33 cellular contexts compared by ENCODE assay signal in the genomic region with DNA sequence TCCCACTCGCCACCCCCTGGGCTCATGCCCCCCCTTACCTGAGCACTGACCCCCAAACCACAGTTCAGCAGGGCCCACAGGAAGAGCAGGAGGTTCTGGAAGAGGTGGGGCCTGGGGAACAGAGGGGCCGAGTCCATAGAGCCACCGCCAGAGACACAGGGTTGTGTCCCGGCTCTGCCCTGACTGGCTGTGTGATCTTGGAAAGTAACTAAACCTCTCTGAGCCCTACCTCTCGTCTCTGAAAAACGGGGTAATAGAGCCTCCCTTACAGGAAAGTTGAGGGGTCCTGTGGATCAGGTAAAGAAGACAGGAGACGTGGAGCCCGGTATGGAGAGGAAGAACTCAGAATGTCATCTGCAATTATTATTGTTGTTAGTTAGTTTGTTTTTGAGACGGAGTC. TPM values are rescaled to one million over a fixed set of nuclear protein-coding genes. Genes with fewer than 3 reads are reported as not detected.
DNase-seq lines count a peak whose midpoint lies in the region; ATAC-seq and TF ChIP-seq lines count a peak whose summit lies in the region.
"Had no signal": no experiment of that assay in that cellular context is flagged by ENCODE, and none has a peak within 500 bp of the region (broad histone marks: within the 10 kb centered on the region; RNA-seq: fewer than 3 reads in every experiment).

No MANE protein-coding gene starts in this region.

- H3K9me3 ChIP-seq in mesenchymal stem cell (ENCODE audit: control insufficient read depth, low read length) (no peaks in the 10 kb centered on the region), smooth muscle cell (replicated peaks; ENCODE audit: low read depth) (no peaks in the 10 kb centered on the region)
- H3K9me3 ChIP-seq: left lung, suprapubic skin had no signal

- no peaks in the 10 kb centered on the region for H3K9me3 Mint-ChIP-seq in activated naive CD4-positive, alpha-beta T cell treated with anti-CD3 and anti-CD28 coated beads, Interleukin-2, amount 50 U/mL, for 24 hours
- H3K9me3 Mint-ChIP-seq in activated T-helper 2 cell treated with anti-CD3 and anti-CD28 coated beads, Interferon-gamma antibody, Interleukin-2, Interleukin-4, amounts not matched to agents 10 μg/mL and 5 μg/mL and 100 μg/mL, durations not matched to agents 14 hours and 24 hours and 36 hours, result no peaks in the 10 kb centered on the region
- H3K9me3 Mint-ChIP-seq: activated CD4-positive, alpha-beta memory T cell treated with anti-CD3 and anti-CD28 coated beads for 36 hours; activated naive CD4-positive, alpha-beta T cell treated with anti-CD3 and anti-CD28 coated beads for 36 hours had no signal

- peak overlapping the region in 1 of 2 experiments; percentile 23 for H3K14ac ChIP-seq in mesenchymal stem cell (ENCODE audit: low read length in 2 of 2)

- no peaks in the 10 kb centered on the region for H3K27me3 Mint-ChIP-seq in activated naive CD4-positive, alpha-beta T cell treated with anti-CD3 and anti-CD28 coated beads, Interleukin-2, amount 50 U/mL, for 24 hours
- peaks cover 7% of the 10 kb centered on the region for H3K27me3 Mint-ChIP-seq in activated T-helper 2 cell treated with anti-CD3 and anti-CD28 coated beads, Interferon-gamma antibody, Interleukin-2, Interleukin-4, amounts not matched to agents 10 μg/mL and 5 μg/mL and 100 μg/mL, durations not matched to agents 14 hours and 24 hours and 36 hours (ENCODE audit: low read depth)
- H3K27me3 Mint-ChIP-seq: T-helper 17 cell had no signal

- no peak overlapping the region for H3K23ac ChIP-seq in mesenchymal stem cell (ENCODE audit: low read length in 2 of 2)

- H2BK12ac ChIP-seq in mesenchymal stem cell (ENCODE audit: low read length in 2 of 2), result no peak overlapping the region

- H3K9ac ChIP-seq in mesenchymal stem cell (ENCODE audit: low read length) (no peak overlapping the region), smooth muscle cell (ENCODE audit: low read depth) (no peak overlapping the region)

- H4K91ac ChIP-seq in mesenchymal stem cell (ENCODE audit: low read length), result peak overlapping the region; percentile 57

- no peak overlapping the region for H3K18ac ChIP-seq in mesenchymal stem cell (ENCODE audit: low read depth in 1 of 2, low read length in 2 of 2)

- WGBS in mesenchymal stem cell, result 67% methylated on average over 8 of the region's 9 CpGs
- 83% methylated on average over 8 of the region's 9 CpGs for WGBS in smooth muscle cell (ENCODE audit: low lambda C conversion rate)

- H3F3A ChIP-seq in smooth muscle cell (ENCODE audit: low read depth), result peaks cover 16% of the 10 kb centered on the region

- no peak overlapping the region for H3K4me3 ChIP-seq in mesenchymal stem cell (ENCODE audit: insufficient read depth in 1 of 2, low read depth in 1 of 2, low read length in 2 of 2)
- H3K4me3 ChIP-seq in smooth muscle cell, result peak overlapping the region; percentile 18
- H3K4me3 ChIP-seq: left lung, skin epidermis, suprapubic skin had no signal

- TF ChIP-seq CTCF in smooth muscle cell (IDR thresholded peaks at IDR 0.05; ENCODE audit: borderline replicate concordance, insufficient read depth, poor library complexity, severe bottlenecking), result no peak

- H3K4ac ChIP-seq in mesenchymal stem cell (ENCODE audit: low read depth in 1 of 2, low read length in 2 of 2), result no peak overlapping the region

- peaks cover 16% of the 10 kb centered on the region for H3K4me1 Mint-ChIP-seq in activated naive CD4-positive, alpha-beta T cell treated with anti-CD3 and anti-CD28 coated beads, Interleukin-2, amount 50 U/mL, for 24 hours
- H3K4me1 Mint-ChIP-seq in activated T-helper 2 cell treated with anti-CD3 and anti-CD28 coated beads, Interferon-gamma antibody, Interleukin-2, Interleukin-4, amounts not matched to agents 10 μg/mL and 5 μg/mL and 100 μg/mL, durations not matched to agents 14 hours and 24 hours and 36 hours (ENCODE audit: low read depth), result peaks cover 15% of the 10 kb centered on the region

- H3K79me2 ChIP-seq in smooth muscle cell (ENCODE audit: low read depth), result no peaks in the 10 kb centered on the region

- H3K36me3 Mint-ChIP-seq in activated naive CD4-positive, alpha-beta T cell treated with anti-CD3 and anti-CD28 coated beads, Interleukin-2, amount 50 U/mL, for 24 hours, result no peaks in the 10 kb centered on the region
- peaks cover 3% of the 10 kb centered on the region for H3K36me3 Mint-ChIP-seq in activated T-helper 2 cell treated with anti-CD3 and anti-CD28 coated beads, Interferon-gamma antibody, Interleukin-2, Interleukin-4, amounts not matched to agents 10 μg/mL and 5 μg/mL and 100 μg/mL, durations not matched to agents 14 hours and 24 hours and 36 hours (ENCODE audit: low read depth)
- H3K36me3 Mint-ChIP-seq: activated CD4-positive, alpha-beta memory T cell treated with anti-CD3 and anti-CD28 coated beads for 36 hours had no signal

- no peak overlapping the region for H2AFZ ChIP-seq in mesenchymal stem cell (ENCODE audit: low read depth, low read length)
- H2AFZ ChIP-seq in smooth muscle cell (ENCODE audit: low read depth), result no peak overlapping the region

- no peak overlapping the region for H2BK120ac ChIP-seq in mesenchymal stem cell (ENCODE audit: low read depth, low read length)

- H2AK5ac ChIP-seq in mesenchymal stem cell (ENCODE audit: low read length, severe bottlenecking), result no peak overlapping the region

- no peaks in the 10 kb centered on the region for H4K20me1 ChIP-seq in smooth muscle cell (ENCODE audit: low read depth)

- intact Hi-C loops in activated T-helper 2 cell treated with anti-CD3 and anti-CD28 coated beads, Interferon-gamma antibody, Interleukin-2, Interleukin-4, amounts not matched to agents 10 μg/mL and 5 μg/mL and 100 μg/mL, durations not matched to agents 14 hours and 24 hours and 36 hours (cut with micrococcal nuclease), result loop anchor here (5.0 to 10.0 kb wide), 3 partner anchors 39 to 236 kb away; partner anchors contain the start of gene FAM174C
- intact Hi-C loops in left ventricle myocardium superior (cut with micrococcal nuclease), result no loop called here

- H3K4me2 ChIP-seq in mesenchymal stem cell (ENCODE audit: low read length, poor library complexity, severe bottlenecking), result no peak overlapping the region
- H3K4me2 ChIP-seq in smooth muscle cell, result peak overlapping the region; percentile 37

- H3K4me3 Mint-ChIP-seq in activated naive CD4-positive, alpha-beta T cell treated with anti-CD3 and anti-CD28 coated beads, Interleukin-2, amount 50 U/mL, for 24 hours, result peak overlapping the region; percentile 1
- H3K4me3 Mint-ChIP-seq in activated T-helper 2 cell treated with anti-CD3 and anti-CD28 coated beads, Interferon-gamma antibody, Interleukin-2, Interleukin-4, amounts not matched to agents 10 μg/mL and 5 μg/mL and 100 μg/mL, durations not matched to agents 14 hours and 24 hours and 36 hours (ENCODE audit: low read depth), result peak overlapping the region; percentile 2
- H3K4me3 Mint-ChIP-seq: activated CD4-positive, alpha-beta memory T cell treated with anti-CD3 and anti-CD28 coated beads for 36 hours; activated naive CD4-positive, alpha-beta T cell treated with anti-CD3 and anti-CD28 coated beads for 36 hours had no signal

- peaks cover 0 to 13% of the 10 kb centered on the region in 2 experiments for H3K36me3 ChIP-seq in mesenchymal stem cell (ENCODE audit: control insufficient read depth in 1 of 2, insufficient read depth in 2 of 2, low read depth in 1 of 2, low read length in 2 of 2)
- H3K36me3 ChIP-seq in smooth muscle cell (ENCODE audit: low read depth), result no peaks in the 10 kb centered on the region
- H3K36me3 ChIP-seq: left lung, suprapubic skin had no signal

- H4K8ac ChIP-seq in mesenchymal stem cell (ENCODE audit: low read length), result no peak overlapping the region

- H2BK5ac ChIP-seq in mesenchymal stem cell (ENCODE audit: low read depth, low read length, poor library complexity, severe bottlenecking), result no peak overlapping the region

- H3K79me1 ChIP-seq in mesenchymal stem cell (replicated peaks; ENCODE audit: low read length, poor library complexity, severe bottlenecking), result peaks cover 8% of the 10 kb centered on the region

- no peak overlapping the region for H3K27ac Mint-ChIP-seq in activated naive CD4-positive, alpha-beta T cell treated with anti-CD3 and anti-CD28 coated beads, Interleukin-2, amount 50 U/mL, for 24 hours
- H3K27ac Mint-ChIP-seq in activated T-helper 2 cell treated with anti-CD3 and anti-CD28 coated beads, Interferon-gamma antibody, Interleukin-2, Interleukin-4, amounts not matched to agents 10 μg/mL and 5 μg/mL and 100 μg/mL, durations not matched to agents 14 hours and 24 hours and 36 hours, result no peak overlapping the region
- H3K27ac Mint-ChIP-seq: activated CD4-positive, alpha-beta memory T cell treated with anti-CD3 and anti-CD28 coated beads for 36 hours; activated naive CD4-positive, alpha-beta T cell treated with anti-CD3 and anti-CD28 coated beads for 36 hours had no signal

- DNase-seq in activated naive CD4-positive, alpha-beta T cell treated with anti-CD3 and anti-CD28 coated beads, Interleukin-2, amount 50 U/mL, for 16 hours, result no peak
- no peak for DNase-seq in activated T-helper 2 cell treated with anti-CD3 and anti-CD28 coated beads, Interferon-gamma antibody, Interleukin-2, Interleukin-4, amounts not matched to agents 10 μg/mL and 5 μg/mL and 100 μg/mL, durations not matched to agents 14 hours and 24 hours and 36 hours (ENCODE audit: low spot score)
- DNase-seq in mesenchymal stem cell, result no peak
- DNase-seq in smooth muscle cell (lab: John Stamatoyannopoulos, UW; ENCODE audit: unreplicated experiment), result no peak
- no peak for DNase-seq in anterior cingulate cortex (lab: John Stamatoyannopoulos, UW)
- DNase-seq in left ventricle myocardium superior, result no peak
- no peak for DNase-seq in islet precursor cell
- DNase-seq: 8988T; activated CD4-positive, alpha-beta memory T cell treated with anti-CD3 and anti-CD28 coated beads for 36 hours; activated CD8-positive, alpha-beta memory T cell treated with anti-CD3 and anti-CD28 coated beads, Interleukin-2, amount 50 U/mL, for 4 hours; activated naive CD4-positive, alpha-beta T cell treated with anti-CD3 and anti-CD28 coated beads for 36 hours; amygdala; CD4-positive, alpha-beta memory T cell; effector CD4-positive, alpha-beta T cell; naive B cell; NCI-H1417; NCI-H2029 treated with DMSO at 0.1 percent for 48 hours; NCI-H524 treated with DMSO at 0.1 percent for 48 hours; NK-92 treated with Interleukin-12 subunit alpha and Interleukin-12 subunit beta, amount 100 ng/mL, for 24 hours; PC-3; Right ventricle myocardium superior; stimulated activated naive CD4-positive, alpha-beta T cell treated with Interleukin-2 at 50 U/mL for 16 hours; T-helper 17 cell had no signal

- H3K4me1 ChIP-seq in mesenchymal stem cell (ENCODE audit: control insufficient read depth, insufficient read depth, low read depth, low read length), result peaks cover 33% of the 10 kb centered on the region
- H3K4me1 ChIP-seq in smooth muscle cell (ENCODE audit: low read depth), result peaks cover 11% of the 10 kb centered on the region

- no peak for ATAC-seq in left ventricle myocardium superior
- ATAC-seq: activated CD4-positive, CD25-positive, alpha-beta regulatory T cell treated with anti-CD3 and anti-CD28 coated beads, Interleukin-2, amount 50 U/mL, for 24 hours; left lung; PC-3; SK-N-SH treated with all-trans-retinoic acid at 6 μM for 48 hours; T-helper 17 cell had no signal

- H3K27ac ChIP-seq in mesenchymal stem cell (ENCODE audit: low read length, poor library complexity, severe bottlenecking) (no peak overlapping the region), smooth muscle cell (ENCODE audit: low read depth) (no peak overlapping the region)
- H3K27ac ChIP-seq: HL-60, left lung, suprapubic skin had no signal

- H2BK15ac ChIP-seq in mesenchymal stem cell (ENCODE audit: low read depth, poor library complexity, severe bottlenecking), result no peak overlapping the region

- peaks cover 0 to 42% of the 10 kb centered on the region in 2 experiments for H3K27me3 ChIP-seq in mesenchymal stem cell (ENCODE audit: control insufficient read depth in 1 of 2, insufficient read depth in 1 of 2, low read length in 2 of 2)
- H3K27me3 ChIP-seq in smooth muscle cell (ENCODE audit: low read depth), result no peaks in the 10 kb centered on the region

RNA-seq across cellular contexts. Expression of gene ADAMTSL5, which starts 2.0 kb away (rescaled TPM):
- total RNA-seq in activated T-helper 2 cell treated with anti-CD3 and anti-CD28 coated beads, Interferon-gamma antibody, Interleukin-2, Interleukin-4, amounts not matched to agents 10 μg/mL and 5 μg/mL and 100 μg/mL, durations not matched to agents 14 hours and 24 hours and 36 hours, result 4.9 and 6.4 TPM in 2 replicates
- polyA plus RNA-seq in mesenchymal stem cell (2013, experiment 1 of 2), result 10.8 TPM
- 8.4 TPM for polyA plus RNA-seq in mesenchymal stem cell (2013, experiment 2 of 2)
- total RNA-seq in smooth muscle cell (11.1 and 16.4 TPM in 2 replicates), left ventricle myocardium superior (20.5 TPM)
- polyA plus RNA-seq in smooth muscle cell, result 24.3 and 37.6 TPM in 2 replicates

RNA-seq across cellular contexts. Expression of gene PLK5, which starts 13.1 kb away (rescaled TPM):
- not detected in 2 replicates for total RNA-seq in activated T-helper 2 cell treated with anti-CD3 and anti-CD28 coated beads, Interferon-gamma antibody, Interleukin-2, Interleukin-4, amounts not matched to agents 10 μg/mL and 5 μg/mL and 100 μg/mL, durations not matched to agents 14 hours and 24 hours and 36 hours
- polyA plus RNA-seq in mesenchymal stem cell (2013, experiment 1 of 2), result not detected
- not detected for polyA plus RNA-seq in mesenchymal stem cell (2013, experiment 2 of 2)
- not detected in 2 replicates for total RNA-seq in smooth muscle cell
- 0.60 TPM in 1 of 2 replicates, not detected in the other for polyA plus RNA-seq in smooth muscle cell
- not detected for total RNA-seq in left ventricle myocardium superior
- total RNA-seq: activated CD4-positive, alpha-beta memory T cell treated with anti-CD3 and anti-CD28 coated beads for 36 hours; activated naive CD4-positive, alpha-beta T cell treated with anti-CD3 and anti-CD28 coated beads for 36 hours; CD4-positive, alpha-beta memory T cell; glomerular endothelial cell; H4; left lung; omental fat pad; PC-3; Right ventricle myocardium superior; T-helper 17 cell had no signal
- polyA plus RNA-seq: CD4-positive, alpha-beta memory T cell had no signal

RNA-seq across cellular contexts. Expression of gene REEP6, which starts 19.8 kb away (rescaled TPM):
- 1.6 and 2.1 TPM in 2 replicates for total RNA-seq in activated T-helper 2 cell treated with anti-CD3 and anti-CD28 coated beads, Interferon-gamma antibody, Interleukin-2, Interleukin-4, amounts not matched to agents 10 μg/mL and 5 μg/mL and 100 μg/mL, durations not matched to agents 14 hours and 24 hours and 36 hours
- 3.1 TPM for polyA plus RNA-seq in mesenchymal stem cell (2013, experiment 1 of 2)
- 3.7 TPM for polyA plus RNA-seq in mesenchymal stem cell (2013, experiment 2 of 2)
- total RNA-seq in smooth muscle cell, result 5.2 and 7.0 TPM in 2 replicates
- 15.1 and 18.7 TPM in 2 replicates for polyA plus RNA-seq in smooth muscle cell
- total RNA-seq in left ventricle myocardium superior, result 0.72 TPM

RNA-seq across cellular contexts. Expression of gene PCSK4, which starts 20.7 kb away (rescaled TPM):
- 2.1 and 2.6 TPM in 2 replicates for total RNA-seq in activated T-helper 2 cell treated with anti-CD3 and anti-CD28 coated beads, Interferon-gamma antibody, Interleukin-2, Interleukin-4, amounts not matched to agents 10 μg/mL and 5 μg/mL and 100 μg/mL, durations not matched to agents 14 hours and 24 hours and 36 hours
- 2.0 TPM for polyA plus RNA-seq in mesenchymal stem cell (2013, experiment 1 of 2)
- 1.4 TPM for polyA plus RNA-seq in mesenchymal stem cell (2013, experiment 2 of 2)
- total RNA-seq in smooth muscle cell (1.4 and 1.7 TPM in 2 replicates), left ventricle myocardium superior (2.8 TPM)
- polyA plus RNA-seq in smooth muscle cell, result 8.7 and 14.4 TPM in 2 replicates
- polyA plus RNA-seq: CD4-positive, alpha-beta memory T cell had no signal

RNA-seq across cellular contexts. Expression of gene C19orf25, which starts 31.8 kb away (rescaled TPM):
- total RNA-seq in activated T-helper 2 cell treated with anti-CD3 and anti-CD28 coated beads, Interferon-gamma antibody, Interleukin-2, Interleukin-4, amounts not matched to agents 10 μg/mL and 5 μg/mL and 100 μg/mL, durations not matched to agents 14 hours and 24 hours and 36 hours, result 33.0 and 37.9 TPM in 2 replicates
- polyA plus RNA-seq in mesenchymal stem cell (2013, experiment 1 of 2), result 19.7 TPM
- 19.4 TPM for polyA plus RNA-seq in mesenchymal stem cell (2013, experiment 2 of 2)
- total RNA-seq in smooth muscle cell (10.0 and 15.2 TPM in 2 replicates), left ventricle myocardium superior (16.2 TPM)
- polyA plus RNA-seq in smooth muscle cell, result 27.9 and 42.2 TPM in 2 replicates
